Comparison of ENCODE assay signal across 8 cellular contexts in the genomic region with DNA sequence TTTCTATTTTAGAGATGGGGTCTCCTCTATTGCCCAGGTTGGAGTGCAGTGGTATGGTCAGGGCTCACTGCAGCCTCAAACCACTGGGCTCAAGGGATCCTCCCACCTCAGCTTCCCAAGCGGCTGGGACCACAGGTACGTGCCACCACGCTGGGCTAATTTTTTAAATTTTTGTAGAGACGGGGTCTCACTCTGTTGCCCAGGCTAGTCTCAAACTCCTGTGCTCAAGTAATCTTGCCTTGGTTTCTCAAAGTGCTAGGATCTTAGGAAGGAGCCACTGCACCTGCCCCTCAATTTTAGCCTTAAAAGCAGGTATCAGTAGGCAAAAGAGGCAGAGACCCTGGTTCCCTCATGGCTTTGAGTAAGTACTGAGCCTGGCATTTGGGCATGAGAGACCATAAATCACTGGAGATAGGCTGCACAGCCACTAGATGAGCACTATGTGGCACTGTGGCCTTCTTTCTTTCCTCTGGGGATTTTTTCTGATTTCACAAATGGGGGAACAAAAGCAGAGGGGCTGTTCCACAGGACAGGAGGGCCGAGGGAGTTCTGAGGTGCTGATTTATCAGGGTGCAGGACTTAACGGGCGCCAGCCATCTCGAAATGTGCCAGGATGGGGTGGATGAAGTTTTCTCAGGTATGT.
DNase-seq lines count a peak whose midpoint lies in the region; ATAC-seq, FAIRE-seq and TF ChIP-seq lines count a peak whose summit lies in the region.

No MANE protein-coding gene starts in this region.

- H3K4me1 Mint-ChIP-seq in Calu3 (ENCODE audit: low read depth, unreplicated experiment) = peaks cover 7% of the 10 kb centered on the region

- FAIRE-seq in bronchial epithelial cell (lab: Jason Lieb, UNC) = no peak

- CTCF ChIA-PET in Calu3 (lab: Charles Lee) = interaction anchor here (0.6 to 2.4 kb wide), 7 partner anchors 18 to 175 kb away, joined by 3 to 10 read pairs (median 3); no protein-coding TSS in a partner anchor

- H3K27me3 Mint-ChIP-seq in Calu3 (ENCODE audit: unreplicated experiment) = peaks cover 89% of the 10 kb centered on the region

- ATAC-seq in left colon (peak; percentile 61), upper lobe of right lung (peak; percentile 67), GM21423 (IDR thresholded peaks at IDR 0.05; ENCODE audit: unreplicated experiment) (no peak), GM18505 (IDR thresholded peaks at IDR 0.05; ENCODE audit: unreplicated experiment) (no peak)

- no peaks in the 10 kb centered on the region for H3K36me3 Mint-ChIP-seq in Calu3 (ENCODE audit: insufficient read depth, unreplicated experiment)

- TF ChIP-seq CTCF in Calu3 (IDR thresholded peaks at IDR 0.05; ENCODE audit: unreplicated experiment) = peak; percentile 92
- peak; percentile 69 for TF ChIP-seq CTCF in bronchial epithelial cell (IDR thresholded peaks at IDR 0.05; ENCODE audit: insufficient read depth, low read length, severe bottlenecking)
- peak; percentile 64 for TF ChIP-seq CTCF in upper lobe of right lung (IDR thresholded peaks at IDR 0.05)

- no peak overlapping the region for H3K4me3 Mint-ChIP-seq in Calu3 (ENCODE audit: low read depth, unreplicated experiment)

- H3K9me3 Mint-ChIP-seq in Calu3 (ENCODE audit: low read depth, unreplicated experiment) = no peaks in the 10 kb centered on the region

- no TSS peak for BruUV-seq in Calu3 (replicated peaks; lab: Mats Ljungman, UMichigan)

- intact Hi-C loops in Calu3 (cut with micrococcal nuclease; ENCODE audit: unreplicated experiment) (loop anchor here (1.0 kb wide), 1 partner anchor 84 kb away; no protein-coding TSS in a partner anchor), left colon (cut with DNase I, micrococcal nuclease) (loop anchor here in 1 of 2 donors (10.0 kb wide), 1 partner anchor 74 kb away; no protein-coding TSS in a partner anchor), upper lobe of right lung (cut with DNase I) (no loop called here)

- no peak for TF ChIP-seq POLR2A in GM18505 (IDR thresholded peaks at IDR 0.05; ENCODE audit: borderline replicate concordance, extremely low read depth, insufficient read depth, insufficient read length)

- H3K4me1 ChIP-seq in upper lobe of right lung = no peaks in the 10 kb centered on the region

- H3K27me3 ChIP-seq in H7 (ENCODE audit: control insufficient read depth, insufficient read depth, low read length) = no peaks in the 10 kb centered on the region
- H3K27me3 ChIP-seq in bronchial epithelial cell (ENCODE audit: control insufficient read depth, insufficient read depth, low read length) = peaks cover 4% of the 10 kb centered on the region
- no peaks in the 10 kb centered on the region for H3K27me3 ChIP-seq in upper lobe of right lung

- H3K27ac ChIP-seq in upper lobe of right lung = no peak overlapping the region

- DNase-seq in Calu3 (peak; percentile 67), H7 (peak; percentile 82), NOMO-1 treated with dmso at 0.1 percent for 144 hours (lab: John Stamatoyannopoulos, UW; ENCODE audit: unreplicated experiment) (peak; percentile 9), bronchial epithelial cell (ENCODE audit: low read depth) (peak; percentile 30), left colon (no peak), upper lobe of right lung (no peak)

- H3K36me3 ChIP-seq in H7 (replicated peaks; ENCODE audit: control insufficient read depth, insufficient read depth, low read length) (no peaks in the 10 kb centered on the region; the same call in none of the 2 replicates), bronchial epithelial cell (ENCODE audit: control insufficient read depth, insufficient read depth, low read length) (no peaks in the 10 kb centered on the region), upper lobe of right lung (no peaks in the 10 kb centered on the region)

- H3K4me3 ChIP-seq in H7 (ENCODE audit: insufficient read depth, low read depth, low read length) (no peak overlapping the region), bronchial epithelial cell (ENCODE audit: low read depth, low read length) (no peak overlapping the region), upper lobe of right lung (no peak overlapping the region)

- no peak overlapping the region for H3K27ac Mint-ChIP-seq in Calu3 (ENCODE audit: unreplicated experiment)

- no peaks in the 10 kb centered on the region for H3K9me3 ChIP-seq in upper lobe of right lung

Comparison
In these comparisons a context has a peak if more than half of its experiments do, and no peak if none do; other contexts are left out.
1. DNase-seq: peak in Calu3 (single experiment), H7 (single experiment), NOMO-1 treated with dmso at 0.1 percent for 144 hours (single experiment) and bronchial epithelial cell (single experiment); none in left colon (0 of 2) and upper lobe of right lung (single experiment).
2. ATAC-seq: peak in left colon (single experiment) and upper lobe of right lung (single experiment); none in GM21423 (single experiment) and GM18505 (single experiment).
3. Peak in every context shown above with its lines, with median percentiles within 50 percentile points of each other: CTCF ChIP-seq.